In the genomic region with DNA sequence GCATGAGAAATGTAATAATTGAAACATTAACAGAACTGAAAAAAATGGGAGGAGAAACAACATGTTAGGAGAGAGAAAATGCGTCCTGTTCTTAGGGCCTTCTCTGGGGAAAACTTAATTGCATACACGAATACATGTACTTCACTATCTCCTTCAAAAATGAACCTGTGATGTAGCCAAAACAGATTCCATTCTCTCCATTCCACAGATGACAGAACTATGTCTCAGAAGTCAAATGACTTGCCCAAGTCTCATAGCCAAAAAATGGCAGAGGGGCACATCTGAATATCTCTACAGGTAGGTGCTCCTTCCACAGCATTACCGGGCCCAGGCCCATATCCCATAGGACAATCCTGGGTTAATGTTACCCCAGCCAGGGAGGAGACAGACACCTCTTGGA, we compare ENCODE assay signal across 2 cellular contexts.
TF ChIP-seq lines count a peak whose summit lies in the region.

No MANE protein-coding gene starts in this region.

TF ChIP-seq in liver, 16 proteins besides CTCF, POLR2A, EP300 and RAD21:
- TF ChIP-seq NR2F2 (IDR thresholded peaks at IDR 0.05) (no peak), GABPA (IDR thresholded peaks at IDR 0.05 in 1 of 2, conservative IDR thresholded peaks at IDR 0.05 in 1 of 2) (no peak), FOXA2 (IDR thresholded peaks at IDR 0.05) (no peak), FOXA1 (IDR thresholded peaks at IDR 0.05) (no peak), TAF1 (conservative IDR thresholded peaks at IDR 0.05) (no peak), HNF4G (IDR thresholded peaks at IDR 0.05) (no peak), EGR1 (IDR thresholded peaks at IDR 0.05; ENCODE audit: low read depth in 2 of 2) (no peak)
- TF ChIP-seq, protein P1, sequence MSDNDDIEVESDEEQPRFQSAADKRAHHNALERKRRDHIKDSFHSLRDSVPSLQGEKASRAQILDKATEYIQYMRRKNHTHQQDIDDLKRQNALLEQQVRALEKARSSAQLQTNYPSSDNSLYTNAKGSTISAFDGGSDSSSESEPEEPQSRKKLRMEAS (IDR thresholded peaks at IDR 0.05), result no peak
- TF ChIP-seq, protein P2, sequence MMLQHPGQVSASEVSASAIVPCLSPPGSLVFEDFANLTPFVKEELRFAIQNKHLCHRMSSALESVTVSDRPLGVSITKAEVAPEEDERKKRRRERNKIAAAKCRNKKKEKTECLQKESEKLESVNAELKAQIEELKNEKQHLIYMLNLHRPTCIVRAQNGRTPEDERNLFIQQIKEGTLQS (IDR thresholded peaks at IDR 0.05), result no peak
- TF ChIP-seq, protein P3, sequence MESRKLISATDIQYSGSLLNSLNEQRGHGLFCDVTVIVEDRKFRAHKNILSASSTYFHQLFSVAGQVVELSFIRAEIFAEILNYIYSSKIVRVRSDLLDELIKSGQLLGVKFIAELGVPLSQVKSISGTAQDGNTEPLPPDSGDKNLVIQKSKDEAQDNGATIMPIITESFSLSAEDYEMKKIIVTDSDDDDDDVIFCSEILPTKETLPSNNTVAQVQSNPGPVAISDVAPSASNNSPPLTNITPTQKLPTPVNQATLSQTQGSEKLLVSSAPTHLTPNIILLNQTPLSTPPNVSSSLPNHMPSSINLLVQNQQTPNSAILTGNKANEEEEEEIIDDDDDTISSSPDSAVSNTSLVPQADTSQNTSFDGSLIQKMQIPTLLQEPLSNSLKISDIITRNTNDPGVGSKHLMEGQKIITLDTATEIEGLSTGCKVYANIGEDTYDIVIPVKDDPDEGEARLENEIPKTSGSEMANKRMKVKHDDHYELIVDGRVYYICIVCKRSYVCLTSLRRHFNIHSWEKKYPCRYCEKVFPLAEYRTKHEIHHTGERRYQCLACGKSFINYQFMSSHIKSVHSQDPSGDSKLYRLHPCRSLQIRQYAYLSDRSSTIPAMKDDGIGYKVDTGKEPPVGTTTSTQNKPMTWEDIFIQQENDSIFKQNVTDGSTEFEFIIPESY (IDR thresholded peaks at IDR 0.05), result no peak

TF ChIP-seq in GM23338, 12 proteins besides CTCF, POLR2A, EP300 and RAD21:
- TF ChIP-seq, protein P4, sequence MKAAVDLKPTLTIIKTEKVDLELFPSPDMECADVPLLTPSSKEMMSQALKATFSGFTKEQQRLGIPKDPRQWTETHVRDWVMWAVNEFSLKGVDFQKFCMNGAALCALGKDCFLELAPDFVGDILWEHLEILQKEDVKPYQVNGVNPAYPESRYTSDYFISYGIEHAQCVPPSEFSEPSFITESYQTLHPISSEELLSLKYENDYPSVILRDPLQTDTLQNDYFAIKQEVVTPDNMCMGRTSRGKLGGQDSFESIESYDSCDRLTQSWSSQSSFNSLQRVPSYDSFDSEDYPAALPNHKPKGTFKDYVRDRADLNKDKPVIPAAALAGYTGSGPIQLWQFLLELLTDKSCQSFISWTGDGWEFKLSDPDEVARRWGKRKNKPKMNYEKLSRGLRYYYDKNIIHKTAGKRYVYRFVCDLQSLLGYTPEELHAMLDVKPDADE (IDR thresholded peaks at IDR 0.05), result no peak
- no peak for TF ChIP-seq POLR2AphosphoS5 (IDR thresholded peaks at IDR 0.05; ENCODE audit: low read depth)
